Comparison of ENCODE assay signal across 8 cellular contexts in genomic region chr1:62530516-62531154, GRCh38.
DNase-seq lines count a peak whose midpoint lies in the region; ATAC-seq and TF ChIP-seq lines count a peak whose summit lies in the region.

No MANE protein-coding gene starts in this region.

- H3K4me3 ChIP-seq in OCI-LY1 (ENCODE audit: low read depth, low read length, poor library complexity, severe bottlenecking) = no peak overlapping the region
- no peak overlapping the region for H3K4me3 ChIP-seq in esophagus muscularis mucosa
- no peak overlapping the region for H3K4me3 ChIP-seq in neuronal stem cell (ENCODE audit: low read length in 2 of 2)

- peak; percentile 92 for TF ChIP-seq CTCF in GM12873 (IDR thresholded peaks at IDR 0.05; ENCODE audit: insufficient read depth, low read depth, low read length, missing control alignments)
- peak; percentile 91 for TF ChIP-seq CTCF in OCI-LY1 (IDR thresholded peaks at IDR 0.05; ENCODE audit: low read length)
- TF ChIP-seq CTCF in esophagus muscularis mucosa (IDR thresholded peaks at IDR 0.05) = peak; percentile 41 to 57 (median 41)

- 74% methylated on average over 6 of the region's 6 CpGs for WGBS in esophagus muscularis mucosa
- no CpG with 5 or more reads among the region's 6 CpGs for WGBS in neuronal stem cell (ENCODE audit: extremely low coverage in 2 of 2, insufficient read length in 2 of 2, insufficient replicate concordance in 1 of 2), 2 donors

- no peak overlapping the region for H4K91ac ChIP-seq in neuronal stem cell (ENCODE audit: low read depth, low read length, poor library complexity)

- POLR2A ChIA-PET in naive thymus-derived CD8-positive, alpha-beta T cell (lab: Charles Lee) = no interaction called here

- TF ChIP-seq POLR2A in esophagus muscularis mucosa (IDR thresholded peaks at IDR 0.05; ENCODE audit: low read depth) = no peak

- H3K4me1 Mint-ChIP-seq in naive thymus-derived CD8-positive, alpha-beta T cell = peaks cover 0 to 1% (median 0%) of the 10 kb centered on the region in 4 donors

- H3F3A ChIP-seq in OCI-LY1 (ENCODE audit: insufficient read depth, low read length) = peaks cover 4% of the 10 kb centered on the region; the same call in 1 of the 2 replicates

- no peak overlapping the region for H2BK5ac ChIP-seq in neuronal stem cell (ENCODE audit: low read length)

- peak overlapping the region in 1 of 10 donors; percentile 10 for H3K27ac Mint-ChIP-seq in naive thymus-derived CD8-positive, alpha-beta T cell

- no peak overlapping the region for H3K23ac ChIP-seq in neuronal stem cell (ENCODE audit: low read depth, low read length, poor library complexity)

- no peak overlapping the region for H3K4me3 Mint-ChIP-seq in naive thymus-derived CD8-positive, alpha-beta T cell

- intact Hi-C loops in esophagus muscularis mucosa (cut with DNase I) = loop anchor here (5.0 kb wide), 1 partner anchor 217 kb away; no protein-coding TSS in a partner anchor

- peaks cover 11% of the 10 kb centered on the region for H3K4me1 ChIP-seq in OCI-LY1 (ENCODE audit: insufficient read depth, low read length, severe bottlenecking)
- H3K4me1 ChIP-seq in esophagus muscularis mucosa = no peaks in the 10 kb centered on the region
- no peaks in the 10 kb centered on the region for H3K4me1 ChIP-seq in neuronal stem cell (ENCODE audit: control insufficient read depth in 2 of 2, insufficient read depth in 1 of 2, low read depth in 1 of 2, low read length in 2 of 2)

- H2AFZ ChIP-seq in OCI-LY1 (ENCODE audit: low read length) = no peak overlapping the region
- H2AFZ ChIP-seq in neuronal stem cell (ENCODE audit: low read length) = no peak overlapping the region

- no peak for TF ChIP-seq EP300 in esophagus muscularis mucosa (IDR thresholded peaks at IDR 0.05)

- H2BK120ac ChIP-seq in neuronal stem cell (ENCODE audit: low read depth, low read length) = no peak overlapping the region

- no peaks in the 10 kb centered on the region for H3K79me2 ChIP-seq in OCI-LY1 (ENCODE audit: insufficient read depth, low read length)

- no peak overlapping the region for H3K4ac ChIP-seq in neuronal stem cell (ENCODE audit: low read length)

- H2AK5ac ChIP-seq in neuronal stem cell (ENCODE audit: low read depth, low read length) = no peak overlapping the region

- H3K27me3 ChIP-seq in OCI-LY1 (ENCODE audit: insufficient read depth, low read length) (no peaks in the 10 kb centered on the region), esophagus muscularis mucosa (no peaks in the 10 kb centered on the region), neuronal stem cell (ENCODE audit: control insufficient read depth in 3 of 3, insufficient read depth in 3 of 3, low read depth in 1 of 3, low read length in 3 of 3) (no peaks in the 10 kb centered on the region)

- H3K36me3 ChIP-seq in OCI-LY1 (ENCODE audit: insufficient read depth, low read length) (no peaks in the 10 kb centered on the region), esophagus muscularis mucosa (peaks cover 0 to 60% (median 18%) of the 10 kb centered on the region in 4 donors), neuronal stem cell (replicated peaks in 1 of 2; ENCODE audit: control insufficient read depth in 2 of 2, insufficient read depth in 2 of 2, low read length in 2 of 2) (peaks cover 11 to 86% of the 10 kb centered on the region in 2 donors)

- H3K9ac ChIP-seq in OCI-LY1 (ENCODE audit: low read length) (no peak overlapping the region), neuronal stem cell (ENCODE audit: low read depth, low read length, poor library complexity) (no peak overlapping the region)

- H4K8ac ChIP-seq in neuronal stem cell (ENCODE audit: low read depth, low read length) = no peak overlapping the region

- H3K4me2 ChIP-seq in OCI-LY1 (ENCODE audit: low read length) = 0 out of 2 replicates have a peak overlapping the region, but pooled peaks have one; percentile 25
- H3K4me2 ChIP-seq in neuronal stem cell (ENCODE audit: insufficient read depth, low read length, poor library complexity, severe bottlenecking) = no peak overlapping the region

- no peak for ATAC-seq in HG02571 (IDR thresholded peaks at IDR 0.05; ENCODE audit: unreplicated experiment)
- ATAC-seq in naive thymus-derived CD8-positive, alpha-beta T cell = no peak
- ATAC-seq in HG03571 (IDR thresholded peaks at IDR 0.05; ENCODE audit: unreplicated experiment) = no peak

- H3K27ac ChIP-seq in OCI-LY1 (ENCODE audit: low read depth, low read length, poor library complexity, severe bottlenecking) (no peak overlapping the region), esophagus muscularis mucosa (replicated peaks in 1 of 4) (no peak overlapping the region), neuronal stem cell (replicated peaks; ENCODE audit: low read length) (no peak overlapping the region)

- H2BK15ac ChIP-seq in neuronal stem cell (ENCODE audit: low read length) = no peak overlapping the region

- peaks cover 0 to 24% (median 11%) of the 10 kb centered on the region in 3 donors for H3K36me3 Mint-ChIP-seq in naive thymus-derived CD8-positive, alpha-beta T cell

- no peaks in the 10 kb centered on the region for H3K9me2 ChIP-seq in OCI-LY1 (ENCODE audit: low read depth, low read length)

- DNase-seq in esophagus muscularis mucosa (ENCODE audit: extremely low spot score) (no peak), neuronal stem cell (ENCODE audit: low spot score) (peak; percentile 15)
- no peak for DNase-seq in naive thymus-derived CD8-positive, alpha-beta T cell
- no peak for DNase-seq in activated T-cell treated with anti-CD3 and anti-CD28 coated beads, Interleukin-2, amount 50 U/mL, for 48 hours

- no peaks in the 10 kb centered on the region for H3K79me1 ChIP-seq in neuronal stem cell (ENCODE audit: low read depth, low read length)

- H3K27me3 Mint-ChIP-seq in naive thymus-derived CD8-positive, alpha-beta T cell = no peaks in the 10 kb centered on the region

- H2BK12ac ChIP-seq in neuronal stem cell (ENCODE audit: low read length) = no peak overlapping the region

- H3K9me3 Mint-ChIP-seq in naive thymus-derived CD8-positive, alpha-beta T cell = no peaks in the 10 kb centered on the region

- H3K9me3 ChIP-seq in OCI-LY1 (ENCODE audit: low read length) (no peaks in the 10 kb centered on the region), esophagus muscularis mucosa (no peaks in the 10 kb centered on the region), neuronal stem cell (replicated peaks in 1 of 2; ENCODE audit: control insufficient read depth in 2 of 2, insufficient read depth in 1 of 2, low read depth in 1 of 2, low read length in 2 of 2) (peaks cover 0 to 6% of the 10 kb centered on the region in 2 donors)

- H4K20me1 ChIP-seq in OCI-LY1 (ENCODE audit: insufficient read depth, low read length) = no peaks in the 10 kb centered on the region

- no peak overlapping the region for H3K14ac ChIP-seq in neuronal stem cell (ENCODE audit: low read length)

- no peak overlapping the region for H3K18ac ChIP-seq in neuronal stem cell (ENCODE audit: low read length)

Comparison
In these comparisons a context has a peak if more than half of its experiments do, and no peak if none do; other contexts are left out.
1. CTCF ChIP-seq: peak in every context shown above with its lines; median percentile 92 in GM12873; 91 in OCI-LY1; 41 in esophagus muscularis mucosa.